19 cellular contexts compared by ENCODE assay signal in genomic region chr9:126700296-126700695, GRCh38.
A peak's percentile ranks its signal among the peaks of the same experiment; 100 is the strongest.
DNase-seq lines count a peak whose midpoint lies in the region; ATAC-seq and TF ChIP-seq lines count a peak whose summit lies in the region.
"Had no signal": no experiment of that assay in that cellular context is flagged by ENCODE, and none has a peak within 500 bp of the region (broad histone marks: within the 10 kb centered on the region; RNA-seq: fewer than 3 reads in every experiment).

No MANE protein-coding gene starts in this region.

- intact Hi-C loops in left cardiac atrium (cut with DNase I): no loop called here
- intact Hi-C loops in heart left ventricle (cut with DNase I): no loop called here
- intact Hi-C loops in CD14-positive monocyte (cut with micrococcal nuclease): no loop called here

- peak overlapping the region; percentile 41 for H3K18ac ChIP-seq in neuronal stem cell (ENCODE audit: low read length)

- peak overlapping the region; percentile 59 for H2BK12ac ChIP-seq in neuronal stem cell (ENCODE audit: low read length)

- H3K4me3 Mint-ChIP-seq in activated CD8-positive, alpha-beta memory T cell treated with anti-CD3 and anti-CD28 coated beads, Interleukin-2, amount 10 ng/mL, durations not matched to agents 7 days and 5 days: no peak overlapping the region
- no peak overlapping the region for H3K4me3 Mint-ChIP-seq in CD14-positive monocyte
- H3K4me3 Mint-ChIP-seq: CD8-positive, alpha-beta T cell; H9 had no signal

- H3K4me1 Mint-ChIP-seq in activated CD8-positive, alpha-beta memory T cell treated with anti-CD3 and anti-CD28 coated beads, Interleukin-2, amount 10 ng/mL, durations not matched to agents 7 days and 5 days: peaks cover 9% of the 10 kb centered on the region
- peaks cover 8% of the 10 kb centered on the region for H3K4me1 Mint-ChIP-seq in CD14-positive monocyte

- no peak overlapping the region for H4K8ac ChIP-seq in neuronal stem cell (ENCODE audit: low read depth, low read length)

- H4K91ac ChIP-seq in neuronal stem cell (ENCODE audit: low read depth, low read length, poor library complexity): no peak overlapping the region

- no peaks in the 10 kb centered on the region for H3K9me3 Mint-ChIP-seq in activated CD8-positive, alpha-beta memory T cell treated with anti-CD3 and anti-CD28 coated beads, Interleukin-2, amount 10 ng/mL, durations not matched to agents 7 days and 5 days (ENCODE audit: low read depth)
- H3K9me3 Mint-ChIP-seq in CD14-positive monocyte: no peaks in the 10 kb centered on the region
- H3K9me3 Mint-ChIP-seq: CD8-positive, alpha-beta T cell; H9 had no signal

- no peak overlapping the region for H2AFZ ChIP-seq in neuronal stem cell (ENCODE audit: low read length)

- no peak for TF ChIP-seq POLR2A in heart left ventricle (IDR thresholded peaks at IDR 0.05)

- H3K14ac ChIP-seq in neuronal stem cell (ENCODE audit: low read length): no peak overlapping the region

- no peak overlapping the region for H2BK120ac ChIP-seq in neuronal stem cell (ENCODE audit: low read depth, low read length)

- no peak overlapping the region for H3K27ac Mint-ChIP-seq in activated CD8-positive, alpha-beta memory T cell treated with anti-CD3 and anti-CD28 coated beads, Interleukin-2, amount 10 ng/mL, durations not matched to agents 7 days and 5 days
- no peak overlapping the region for H3K27ac Mint-ChIP-seq in CD14-positive monocyte
- H3K27ac Mint-ChIP-seq: CD8-positive, alpha-beta T cell had no signal

- H2BK5ac ChIP-seq in neuronal stem cell (ENCODE audit: low read length): no peak overlapping the region

- CTCF ChIA-PET in activated CD8-positive, alpha-beta memory T cell treated with anti-CD3 and anti-CD28 coated beads, Interleukin-2, amount 10 ng/mL, durations not matched to agents 7 days and 5 days (lab: Charles Lee): interaction anchor here (1.1 to 14.2 kb wide), 2 partner anchors 10 to 77 kb away, joined by 5 to 609 read pairs; no protein-coding TSS in a partner anchor

- H3K79me1 ChIP-seq in neuronal stem cell (ENCODE audit: low read depth, low read length): no peaks in the 10 kb centered on the region

- H3K23ac ChIP-seq in neuronal stem cell (ENCODE audit: low read depth, low read length, poor library complexity): peak overlapping the region; percentile 75

- H3K27me3 Mint-ChIP-seq in activated CD8-positive, alpha-beta memory T cell treated with anti-CD3 and anti-CD28 coated beads, Interleukin-2, amount 10 ng/mL, durations not matched to agents 7 days and 5 days: peaks cover 27% of the 10 kb centered on the region
- peaks cover 23 to 47% (median 29%) of the 10 kb centered on the region in 3 donors for H3K27me3 Mint-ChIP-seq in CD14-positive monocyte (ENCODE audit: low read depth in 3 of 3)

- H3K36me3 Mint-ChIP-seq in activated CD8-positive, alpha-beta memory T cell treated with anti-CD3 and anti-CD28 coated beads, Interleukin-2, amount 10 ng/mL, durations not matched to agents 7 days and 5 days: no peaks in the 10 kb centered on the region
- H3K36me3 Mint-ChIP-seq in CD14-positive monocyte: no peaks in the 10 kb centered on the region
- H3K36me3 Mint-ChIP-seq: CD8-positive, alpha-beta T cell had no signal

- WGBS in heart left ventricle, 4 donors: 88 to 93% (median 91%) methylated on average over 5 to 10 of the region's 10 CpGs
- no CpG with 5 or more reads among the region's 10 CpGs for WGBS in neuronal stem cell (ENCODE audit: extremely low coverage in 2 of 2, insufficient read length in 2 of 2, insufficient replicate concordance in 1 of 2), 2 donors

- peaks cover 0 to 10% (median 8%) of the 10 kb centered on the region in 12 donors for H3K4me1 ChIP-seq in heart left ventricle
- peaks cover 0 to 25% of the 10 kb centered on the region in 2 donors for H3K4me1 ChIP-seq in neuronal stem cell (ENCODE audit: control insufficient read depth in 2 of 2, insufficient read depth in 1 of 2, low read depth in 1 of 2, low read length in 2 of 2)

- no peak overlapping the region for H3K4me2 ChIP-seq in neuronal stem cell (ENCODE audit: insufficient read depth, low read length, poor library complexity, severe bottlenecking)
- H3K4me2 ChIP-seq: A549, BLaER1 had no signal

- DNase-seq in left cardiac atrium (peak; percentile 11), heart left ventricle (no peak), coronary artery (ENCODE audit: low spot score) (peak; percentile 33), neuronal stem cell (ENCODE audit: low spot score) (no peak), CD14-positive monocyte (ENCODE audit: low spot score) (no peak), T1000 (lab: John Stamatoyannopoulos, UW) (no peak)
- no peak for DNase-seq in activated CD8-positive, alpha-beta memory T cell treated with anti-CD3 and anti-CD28 coated beads, Interleukin-2, amount 10 ng/mL, durations not matched to agents 7 days and 5 days
- DNase-seq: CD8-positive, alpha-beta T cell; H9; NCI-H1092 treated with DMSO at 0.1 percent for 48 hours; NCI-H146; NCI-H2029 treated with DMSO at 0.1 percent for 48 hours; NCI-H2171; NCI-H526; PC-3; RPMI8226; SHP77 treated with DMSO at 0.1 percent for 48 hours had no signal

- no peak overlapping the region for H3K27ac ChIP-seq in heart left ventricle
- H3K27ac ChIP-seq in coronary artery: no peak overlapping the region
- no peak overlapping the region for H3K27ac ChIP-seq in neuronal stem cell (replicated peaks; ENCODE audit: low read length)
- H3K27ac ChIP-seq: A549, BLaER1 had no signal

- H3K27me3 ChIP-seq in heart left ventricle (peaks cover 11 to 50% (median 29%) of the 10 kb centered on the region in 9 donors), neuronal stem cell (ENCODE audit: control insufficient read depth in 3 of 3, insufficient read depth in 3 of 3, low read depth in 1 of 3, low read length in 3 of 3) (peaks cover 0 to 71% (median 22%) of the 10 kb centered on the region in 3 experiments)
- H3K27me3 ChIP-seq: BLaER1 had no signal

- no peak overlapping the region for H3K9ac ChIP-seq in neuronal stem cell (ENCODE audit: low read depth, low read length, poor library complexity)
- H3K9ac ChIP-seq: BLaER1 had no signal

- H3K9me3 ChIP-seq in heart left ventricle: no peaks in the 10 kb centered on the region
- H3K9me3 ChIP-seq in neuronal stem cell (replicated peaks in 1 of 2; ENCODE audit: control insufficient read depth in 2 of 2, insufficient read depth in 1 of 2, low read depth in 1 of 2, low read length in 2 of 2): no peaks in the 10 kb centered on the region
- H3K9me3 ChIP-seq: A549, BLaER1 had no signal

- H3K4ac ChIP-seq in neuronal stem cell (ENCODE audit: low read length): no peak overlapping the region

- H3K36me3 ChIP-seq in heart left ventricle (no peaks in the 10 kb centered on the region), neuronal stem cell (replicated peaks in 1 of 2; ENCODE audit: control insufficient read depth in 2 of 2, insufficient read depth in 2 of 2, low read length in 2 of 2) (no peaks in the 10 kb centered on the region)
- H3K36me3 ChIP-seq: BLaER1 had no signal

- ATAC-seq in left cardiac atrium: no peak
- no peak for ATAC-seq in heart left ventricle
- no peak for ATAC-seq in activated CD8-positive, alpha-beta memory T cell treated with anti-CD3 and anti-CD28 coated beads, Interleukin-2, amount 10 ng/mL, durations not matched to agents 7 days and 5 days
- ATAC-seq: A549; CD8-positive, alpha-beta T cell; PC-3 had no signal

- no peak overlapping the region for H3K4me3 ChIP-seq in heart left ventricle
- no peak overlapping the region for H3K4me3 ChIP-seq in coronary artery
- peak overlapping the region in 1 of 2 donors; percentile 19 for H3K4me3 ChIP-seq in neuronal stem cell (ENCODE audit: low read length in 2 of 2)
- H3K4me3 ChIP-seq: A549, BLaER1 had no signal

- peak overlapping the region; percentile 19 for H2BK15ac ChIP-seq in neuronal stem cell (ENCODE audit: low read length)

- peak overlapping the region; percentile 38 for H2AK5ac ChIP-seq in neuronal stem cell (ENCODE audit: low read depth, low read length)

- TF ChIP-seq CTCF in heart left ventricle (IDR thresholded peaks at IDR 0.05): no peak
- no peak for TF ChIP-seq CTCF in coronary artery (IDR thresholded peaks at IDR 0.05)
- no peak for TF ChIP-seq CTCF in CD14-positive monocyte (IDR thresholded peaks at IDR 0.05)

Comparison
In these comparisons a context has a peak if more than half of its experiments do, and no peak if none do; other contexts are left out.
1. DNase-seq: peak in left cardiac atrium (single experiment) and coronary artery (single experiment); none in heart left ventricle (0 of 5), neuronal stem cell (single experiment), activated CD8-positive, alpha-beta memory T cell treated with anti-CD3 and anti-CD28 coated beads, Interleukin-2, amount 10 ng/mL, durations not matched to agents 7 days and 5 days (single experiment), CD14-positive monocyte (single experiment) and T1000 (single experiment).